In genomic region chr5:169408166-169408565, GRCh38 we compare ENCODE assay signal across 14 cellular contexts.
A peak's percentile ranks its signal among the peaks of the same experiment; 100 is the strongest.
DNase-seq lines count a peak whose midpoint lies in the region; ATAC-seq and TF ChIP-seq lines count a peak whose summit lies in the region.
"Had no signal": no experiment of that assay in that cellular context is flagged by ENCODE, and none has a peak within 500 bp of the region (broad histone marks: within the 10 kb centered on the region; RNA-seq: fewer than 3 reads in every experiment).

No MANE protein-coding gene starts in this region.

- H3K36me3 Mint-ChIP-seq in stimulated activated naive B cell treated with anti-CD40 and anti-IgM and Interleukin-4, amounts not matched to agents 10 μg/mL and 1 μg/mL and 100 μg/mL, for 72 hours = no peaks in the 10 kb centered on the region
- H3K36me3 Mint-ChIP-seq: CD4-positive, CD25-positive, alpha-beta regulatory T cell had no signal

- peak overlapping the region; percentile 9 for H3K27ac Mint-ChIP-seq in stimulated activated naive B cell treated with anti-CD40 and anti-IgM and Interleukin-4, amounts not matched to agents 10 μg/mL and 1 μg/mL and 100 μg/mL, for 72 hours
- H3K27ac Mint-ChIP-seq: CD4-positive, CD25-positive, alpha-beta regulatory T cell had no signal

- H3K27ac ChIP-seq in dorsolateral prefrontal cortex = no peak overlapping the region
- H3K27ac ChIP-seq: 22Rv1; BLaER1 treated with 17β-estradiol and CSF1 and Interleukin-3, amounts not matched to agents 10 nM and 100 nM had no signal

- H3K9me3 Mint-ChIP-seq in stimulated activated naive B cell treated with anti-CD40 and anti-IgM and Interleukin-4, amounts not matched to agents 10 μg/mL and 1 μg/mL and 100 μg/mL, for 72 hours = no peaks in the 10 kb centered on the region

- no peaks in the 10 kb centered on the region for H3K27me3 Mint-ChIP-seq in stimulated activated naive B cell treated with anti-CD40 and anti-IgM and Interleukin-4, amounts not matched to agents 10 μg/mL and 1 μg/mL and 100 μg/mL, for 72 hours

- no peaks in the 10 kb centered on the region for H3K4me1 Mint-ChIP-seq in stimulated activated naive B cell treated with anti-CD40 and anti-IgM and Interleukin-4, amounts not matched to agents 10 μg/mL and 1 μg/mL and 100 μg/mL, for 72 hours
- H3K4me1 Mint-ChIP-seq: CD4-positive, CD25-positive, alpha-beta regulatory T cell had no signal

- DNase-seq in NCI-H82 (lab: John Stamatoyannopoulos, UW) (peak; percentile 55), NCI-H82 treated with DMSO at 0.1 percent for 48 hours (lab: John Stamatoyannopoulos, UW; ENCODE audit: unreplicated experiment) (no peak), SW480 (ENCODE audit: low spot score) (peak; percentile 45), left kidney (ENCODE audit: low read depth, low spot score) (peak; percentile 13), dorsolateral prefrontal cortex (no peak)
- no peak for DNase-seq in stimulated activated naive B cell treated with anti-CD40 and anti-IgM and Interleukin-4, amounts not matched to agents 10 μg/mL and 1 μg/mL and 100 μg/mL, for 72 hours
- no peak for DNase-seq in activated naive CD4-positive, alpha-beta T cell treated with Interleukin-2 at 50 U/mL for 16 hours
- DNase-seq: Calu3; CD4-positive, CD25-positive, alpha-beta regulatory T cell; DMS 273 treated with DMSO at 0.1 percent for 48 hours had no signal

- no peak overlapping the region for H3K4me3 ChIP-seq in dorsolateral prefrontal cortex
- H3K4me3 ChIP-seq: BLaER1 treated with 17β-estradiol and CSF1 and Interleukin-3, amounts not matched to agents 10 nM and 100 nM; HAP-1 had no signal

- intact Hi-C loops in dorsolateral prefrontal cortex (cut with DNase I) = no loop called here

- no peak overlapping the region for H3K4me3 Mint-ChIP-seq in stimulated activated naive B cell treated with anti-CD40 and anti-IgM and Interleukin-4, amounts not matched to agents 10 μg/mL and 1 μg/mL and 100 μg/mL, for 72 hours
- H3K4me3 Mint-ChIP-seq: CD4-positive, CD25-positive, alpha-beta regulatory T cell had no signal

- no peak for ATAC-seq in stimulated activated naive B cell treated with anti-CD40 and anti-IgM and Interleukin-4, amounts not matched to agents 10 μg/mL and 1 μg/mL and 100 μg/mL, for 72 hours (replicated peaks)
- no peak for ATAC-seq in GM19395 (IDR thresholded peaks at IDR 0.05; ENCODE audit: unreplicated experiment)

- TF ChIP-seq CTCF in dorsolateral prefrontal cortex (IDR thresholded peaks at IDR 0.05 in 54 of 56, conservative IDR thresholded peaks at IDR 0.05 in 2 of 56; ENCODE audit: low read depth in 1 of 56, partially characterized antibody in 56 of 56) = no peak

- no peaks in the 10 kb centered on the region for H3K27me3 ChIP-seq in dorsolateral prefrontal cortex
- H3K27me3 ChIP-seq: BLaER1 treated with 17β-estradiol and CSF1 and Interleukin-3, amounts not matched to agents 10 nM and 100 nM had no signal

Comparison
In these comparisons a context has a peak if more than half of its experiments do, and no peak if none do; other contexts are left out.
1. DNase-seq: peak in NCI-H82 (single experiment), SW480 (single experiment) and left kidney (single experiment); none in NCI-H82 treated with DMSO at 0.1 percent for 48 hours (single experiment), stimulated activated naive B cell treated with anti-CD40 and anti-IgM and Interleukin-4, amounts not matched to agents 10 μg/mL and 1 μg/mL and 100 μg/mL, for 72 hours (single experiment), dorsolateral prefrontal cortex (0 of 10) and activated naive CD4-positive, alpha-beta T cell treated with Interleukin-2 at 50 U/mL for 16 hours (single experiment).